Comparison of ENCODE assay signal across 28 cellular contexts in the genomic region with DNA sequence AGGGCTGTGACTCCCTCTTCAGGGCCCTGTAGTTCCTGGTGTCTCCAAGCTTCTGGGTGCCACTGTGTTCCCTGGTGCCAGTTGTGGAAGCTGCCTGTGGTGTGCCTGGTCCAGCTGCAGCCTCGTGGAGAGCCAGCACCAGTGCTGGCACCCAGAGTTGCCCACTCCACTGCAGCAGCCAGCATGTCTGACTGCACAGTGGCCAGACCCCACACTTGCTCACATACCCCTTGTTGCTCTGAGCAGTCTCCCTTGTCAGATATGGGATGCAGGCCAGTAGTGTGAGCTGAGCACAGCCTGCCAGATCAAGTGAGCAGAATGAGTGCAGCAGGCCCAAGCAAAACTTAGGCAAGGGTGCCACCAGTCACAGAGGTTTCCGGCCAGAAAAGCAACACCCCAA.
"Had no signal": no experiment of that assay in that cellular context is flagged by ENCODE, and none has a peak within 500 bp of the region (broad histone marks: within the 10 kb centered on the region; RNA-seq: fewer than 3 reads in every experiment).

No MANE protein-coding gene starts in this region.

- H3K9me3 ChIP-seq: colonic mucosa, esophagus muscularis mucosa, esophagus squamous epithelium, gastrocnemius medialis, gastroesophageal sphincter had no signal

- H3K4me1 ChIP-seq: colonic mucosa, esophagus muscularis mucosa, esophagus squamous epithelium, foreskin keratinocyte, gastrocnemius medialis, gastroesophageal sphincter, heart left ventricle, heart right ventricle had no signal

- FAIRE-seq: colon, endometrium, endothelial cell of umbilical vein, frontal cortex had no signal

- H3K36me3 ChIP-seq: colonic mucosa, esophagus muscularis mucosa, esophagus squamous epithelium, gastrocnemius medialis, gastroesophageal sphincter, heart left ventricle, heart right ventricle had no signal

- H3K4me3 ChIP-seq: colonic mucosa, coronary artery, dorsolateral prefrontal cortex, esophagus muscularis mucosa, esophagus squamous epithelium, gastrocnemius medialis, gastroesophageal sphincter, heart left ventricle, heart right ventricle had no signal

- H3K27me3 ChIP-seq: colonic mucosa, esophagus squamous epithelium, foreskin keratinocyte, gastrocnemius medialis, gastroesophageal sphincter had no signal

- H3K27ac ChIP-seq: colonic mucosa, coronary artery, dorsolateral prefrontal cortex, epithelial cell of prostate, esophagus muscularis mucosa, esophagus squamous epithelium, foreskin keratinocyte, gastrocnemius medialis, gastroesophageal sphincter, heart left ventricle, heart right ventricle had no signal

- DNase-seq: colonic mucosa; cortex of kidney; dermis blood vessel endothelial cell; dorsolateral prefrontal cortex; effector CD4-positive, alpha-beta T cell; effector CD8-positive, alpha-beta T cell; effector memory CD4-positive, alpha-beta T cell; effector memory CD8-positive, alpha-beta T cell; endodermal cell; erythroblast; esophagus squamous epithelium; foreskin fibroblast; foreskin keratinocyte; foreskin melanocyte; gastrocnemius medialis; glutamatergic neuron; head of caudate nucleus; heart left ventricle; heart right ventricle had no signal

- ATAC-seq: effector memory CD8-positive, alpha-beta T cell; esophagus mucosa; foreskin keratinocyte; gastrocnemius medialis; gastroesophageal sphincter; heart left ventricle; heart right ventricle had no signal
